Comparison of ENCODE assay signal across 12 cellular contexts in the genomic region with DNA sequence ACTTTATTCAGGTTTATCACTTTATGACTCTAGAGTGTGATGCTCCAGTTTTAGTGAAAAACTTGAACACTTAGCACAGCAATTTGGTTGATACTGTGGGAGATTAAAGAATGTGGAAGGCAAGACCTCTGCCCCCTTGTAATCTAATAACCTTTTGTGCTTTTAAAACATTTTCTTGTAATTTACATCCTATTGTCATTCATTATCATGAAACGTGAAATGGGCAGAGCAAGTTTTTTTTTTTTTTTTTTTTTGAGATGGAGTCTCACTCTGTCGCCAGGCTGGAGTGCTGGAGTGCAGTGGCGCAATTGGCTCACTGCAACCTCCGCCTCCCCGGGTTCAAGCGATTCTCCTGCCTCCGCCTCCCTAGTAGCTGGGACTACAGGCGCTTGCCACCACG. TPM values are rescaled to one million over a fixed set of nuclear protein-coding genes. Genes with fewer than 3 reads are reported as not detected.
DNase-seq lines count a peak whose midpoint lies in the region; ATAC-seq and TF ChIP-seq lines count a peak whose summit lies in the region.
"Had no signal": no experiment of that assay in that cellular context is flagged by ENCODE, and none has a peak within 500 bp of the region (broad histone marks: within the 10 kb centered on the region; RNA-seq: fewer than 3 reads in every experiment).

No MANE protein-coding gene starts in this region.

- POLR2A ChIA-PET in activated CD4-positive, alpha-beta memory T cell treated with anti-CD3 and anti-CD28 coated beads, Interleukin-2, amount 10 ng/mL, durations not matched to agents 7 days and 5 days (lab: Charles Lee), result interaction anchor here (3.3 kb wide), 1 partner anchor 49 kb away, joined by 7 read pairs; no protein-coding TSS in a partner anchor

- no peaks in the 10 kb centered on the region for H3K27me3 ChIP-seq in hepatocyte
- H3K27me3 ChIP-seq: Peyer's patch, sigmoid colon had no signal

- peak overlapping the region; percentile 50 for H3K4me3 ChIP-seq in hepatocyte

- peak; percentile 29 for DNase-seq in activated CD8-positive, alpha-beta memory T cell treated with anti-CD3 and anti-CD28 coated beads, Interleukin-2, amount 10 ng/mL, durations not matched to agents 7 days and 5 days
- no peak for DNase-seq in activated CD8-positive, alpha-beta memory T cell treated with anti-CD3 and anti-CD28 coated beads, Interleukin-2, amount 50 U/mL, for 4 hours
- no peak for DNase-seq in activated CD4-positive, alpha-beta memory T cell treated with anti-CD3 and anti-CD28 coated beads, Interleukin-2, amount 10 ng/mL, durations not matched to agents 7 days and 5 days
- no peak for DNase-seq in hepatocyte (ENCODE audit: low spot score)
- DNase-seq in stimulated activated naive CD8-positive, alpha-beta T cell treated with anti-CD3 and anti-CD28 coated beads, Interleukin-15, amount 100 ng/mL, for 72 hours, result no peak
- no peak for DNase-seq in NCI-H2171 treated with DMSO at 0.1 percent for 48 hours (lab: John Stamatoyannopoulos, UW)
- DNase-seq: AML-193, cerebellar nuclear complex, Peyer's patch, sigmoid colon had no signal

- no peaks in the 10 kb centered on the region for H3K9me2 ChIP-seq in hepatocyte (replicated peaks; ENCODE audit: insufficient read depth)

- peaks cover 18% of the 10 kb centered on the region for H3K4me1 ChIP-seq in hepatocyte (ENCODE audit: insufficient read depth)

- WGBS in hepatocyte (ENCODE audit: low lambda C conversion rate, missing lambda C conversion rate), result 90% methylated on average over 9 of the region's 9 CpGs

- no peaks in the 10 kb centered on the region for H3K9me3 ChIP-seq in hepatocyte (ENCODE audit: low read depth)
- H3K9me3 ChIP-seq: Peyer's patch, sigmoid colon had no signal

- ATAC-seq in activated CD8-positive, alpha-beta memory T cell treated with anti-CD3 and anti-CD28 coated beads, Interleukin-2, amount 10 ng/mL, durations not matched to agents 7 days and 5 days, result no peak
- no peak for ATAC-seq in stimulated activated naive CD8-positive, alpha-beta T cell treated with anti-CD3 and anti-CD28 coated beads, Interleukin-15, amount 100 ng/mL, for 72 hours
- no peak for ATAC-seq in GM21390 (IDR thresholded peaks at IDR 0.05; ENCODE audit: unreplicated experiment)
- no peak for ATAC-seq in HG02981 (IDR thresholded peaks at IDR 0.05; ENCODE audit: unreplicated experiment)

- no peak overlapping the region for H3K27ac ChIP-seq in hepatocyte

- no peaks in the 10 kb centered on the region for H3K36me3 ChIP-seq in hepatocyte (replicated peaks; ENCODE audit: insufficient read depth, low read depth)
- H3K36me3 ChIP-seq: Peyer's patch, sigmoid colon had no signal

- peaks cover 62% of the 10 kb centered on the region for H3K79me2 ChIP-seq in hepatocyte

- peak overlapping the region; percentile 100 for H3K4me3 Mint-ChIP-seq in activated CD8-positive, alpha-beta memory T cell treated with anti-CD3 and anti-CD28 coated beads, Interleukin-2, amount 10 ng/mL, durations not matched to agents 7 days and 5 days
- H3K4me3 Mint-ChIP-seq in activated CD4-positive, alpha-beta memory T cell treated with anti-CD3 and anti-CD28 coated beads, Interleukin-2, amount 10 ng/mL, durations not matched to agents 7 days and 5 days, result peak overlapping the region; percentile 98
- peak overlapping the region; percentile 94 to 99 for H3K4me3 Mint-ChIP-seq in stimulated activated naive CD8-positive, alpha-beta T cell treated with anti-CD3 and anti-CD28 coated beads, Interleukin-15, amount 100 ng/mL, for 72 hours

- H3K9me3 Mint-ChIP-seq in activated CD8-positive, alpha-beta memory T cell treated with anti-CD3 and anti-CD28 coated beads, Interleukin-2, amount 10 ng/mL, durations not matched to agents 7 days and 5 days (ENCODE audit: low read depth), result no peaks in the 10 kb centered on the region
- no peaks in the 10 kb centered on the region for H3K9me3 Mint-ChIP-seq in activated CD4-positive, alpha-beta memory T cell treated with anti-CD3 and anti-CD28 coated beads, Interleukin-2, amount 10 ng/mL, durations not matched to agents 7 days and 5 days
- no peaks in the 10 kb centered on the region for H3K9me3 Mint-ChIP-seq in stimulated activated naive CD8-positive, alpha-beta T cell treated with anti-CD3 and anti-CD28 coated beads, Interleukin-15, amount 100 ng/mL, for 72 hours

- TF ChIP-seq CTCF in hepatocyte (IDR thresholded peaks at IDR 0.05; ENCODE audit: poor library complexity), result no peak

- H3K36me3 Mint-ChIP-seq in activated CD8-positive, alpha-beta memory T cell treated with anti-CD3 and anti-CD28 coated beads, Interleukin-2, amount 10 ng/mL, durations not matched to agents 7 days and 5 days, result peaks cover 24% of the 10 kb centered on the region
- H3K36me3 Mint-ChIP-seq in activated CD4-positive, alpha-beta memory T cell treated with anti-CD3 and anti-CD28 coated beads, Interleukin-2, amount 10 ng/mL, durations not matched to agents 7 days and 5 days (ENCODE audit: low read depth), result peaks cover 29% of the 10 kb centered on the region

- no peaks in the 10 kb centered on the region for H3K27me3 Mint-ChIP-seq in activated CD8-positive, alpha-beta memory T cell treated with anti-CD3 and anti-CD28 coated beads, Interleukin-2, amount 10 ng/mL, durations not matched to agents 7 days and 5 days
- no peaks in the 10 kb centered on the region for H3K27me3 Mint-ChIP-seq in activated CD4-positive, alpha-beta memory T cell treated with anti-CD3 and anti-CD28 coated beads, Interleukin-2, amount 10 ng/mL, durations not matched to agents 7 days and 5 days
- H3K27me3 Mint-ChIP-seq in stimulated activated naive CD8-positive, alpha-beta T cell treated with anti-CD3 and anti-CD28 coated beads, Interleukin-15, amount 100 ng/mL, for 72 hours, result no peaks in the 10 kb centered on the region

- H3K4me2 ChIP-seq in hepatocyte, result peak overlapping the region; percentile 90

- peaks cover 46% of the 10 kb centered on the region for H3K4me1 Mint-ChIP-seq in activated CD8-positive, alpha-beta memory T cell treated with anti-CD3 and anti-CD28 coated beads, Interleukin-2, amount 10 ng/mL, durations not matched to agents 7 days and 5 days
- H3K4me1 Mint-ChIP-seq in activated CD4-positive, alpha-beta memory T cell treated with anti-CD3 and anti-CD28 coated beads, Interleukin-2, amount 10 ng/mL, durations not matched to agents 7 days and 5 days, result peaks cover 49% of the 10 kb centered on the region
- H3K4me1 Mint-ChIP-seq in stimulated activated naive CD8-positive, alpha-beta T cell treated with anti-CD3 and anti-CD28 coated beads, Interleukin-15, amount 100 ng/mL, for 72 hours, result peaks cover 64% of the 10 kb centered on the region

- H4K20me1 ChIP-seq in hepatocyte (ENCODE audit: insufficient read depth, poor library complexity, severe bottlenecking), result peaks cover 62% of the 10 kb centered on the region

- peak overlapping the region; percentile 99 for H3K27ac Mint-ChIP-seq in activated CD8-positive, alpha-beta memory T cell treated with anti-CD3 and anti-CD28 coated beads, Interleukin-2, amount 10 ng/mL, durations not matched to agents 7 days and 5 days
- H3K27ac Mint-ChIP-seq in activated CD4-positive, alpha-beta memory T cell treated with anti-CD3 and anti-CD28 coated beads, Interleukin-2, amount 10 ng/mL, durations not matched to agents 7 days and 5 days, result peak overlapping the region; percentile 99
- H3K27ac Mint-ChIP-seq in stimulated activated naive CD8-positive, alpha-beta T cell treated with anti-CD3 and anti-CD28 coated beads, Interleukin-15, amount 100 ng/mL, for 72 hours, result peak overlapping the region; percentile 56 to 63

- CTCF ChIA-PET in activated CD8-positive, alpha-beta memory T cell treated with anti-CD3 and anti-CD28 coated beads, Interleukin-2, amount 10 ng/mL, durations not matched to agents 7 days and 5 days (lab: Charles Lee), result interaction anchor here (0.7 to 1.1 kb wide), 3 partner anchors 10 to 49 kb away, joined by 3 to 4 read pairs (median 3); no protein-coding TSS in a partner anchor
- CTCF ChIA-PET in activated CD4-positive, alpha-beta memory T cell treated with anti-CD3 and anti-CD28 coated beads, Interleukin-2, amount 10 ng/mL, durations not matched to agents 7 days and 5 days (lab: Charles Lee), result interaction anchor here (0.9 to 1.2 kb wide), 2 partner anchors 10 to 25 kb away, joined by 3 read pairs; no protein-coding TSS in a partner anchor

- no peak overlapping the region for H2AFZ ChIP-seq in hepatocyte

RNA-seq across cellular contexts. Expression of a gene that starts 1.8 kb away (rescaled TPM):
- total RNA-seq in activated CD8-positive, alpha-beta memory T cell treated with anti-CD3 and anti-CD28 coated beads, Interleukin-2, amount 10 ng/mL, durations not matched to agents 7 days and 5 days, result 100 to 1,000 TPM in 1 of 2 experiments, 10 to 100 TPM in 1; 83.4 to 112 TPM
- 100 to 1,000 TPM; 127 to 130 TPM for total RNA-seq in activated CD4-positive, alpha-beta memory T cell treated with anti-CD3 and anti-CD28 coated beads, Interleukin-2, amount 10 ng/mL, durations not matched to agents 7 days and 5 days
- total RNA-seq in hepatocyte, result 62.1 and 65.3 TPM in 2 replicates
- polyA plus RNA-seq in hepatocyte, result 77.5 and 86.3 TPM in 2 replicates

RNA-seq across cellular contexts. Expression of a gene that starts 39.6 kb away (rescaled TPM):
- total RNA-seq in activated CD8-positive, alpha-beta memory T cell treated with anti-CD3 and anti-CD28 coated beads, Interleukin-2, amount 10 ng/mL, durations not matched to agents 7 days and 5 days, result 1 to 10 TPM; 1.9 to 2.5 TPM
- total RNA-seq in activated CD4-positive, alpha-beta memory T cell treated with anti-CD3 and anti-CD28 coated beads, Interleukin-2, amount 10 ng/mL, durations not matched to agents 7 days and 5 days, result 1 to 10 TPM; 1.0 to 1.8 TPM
- 13.4 and 19.6 TPM in 2 replicates for total RNA-seq in hepatocyte
- polyA plus RNA-seq in hepatocyte, result 3.0 and 3.3 TPM in 2 replicates
- total RNA-seq: sigmoid colon had no signal

RNA-seq across cellular contexts. Expression of a gene that starts 46.2 kb away (rescaled TPM):
- total RNA-seq in activated CD8-positive, alpha-beta memory T cell treated with anti-CD3 and anti-CD28 coated beads, Interleukin-2, amount 10 ng/mL, durations not matched to agents 7 days and 5 days, result 10 to 100 TPM; 51.7 to 61.1 TPM
- total RNA-seq in activated CD4-positive, alpha-beta memory T cell treated with anti-CD3 and anti-CD28 coated beads, Interleukin-2, amount 10 ng/mL, durations not matched to agents 7 days and 5 days, result 10 to 100 TPM; 48.1 TPM
- not detected in 2 replicates for total RNA-seq in hepatocyte
- polyA plus RNA-seq in hepatocyte, result 0.30 TPM in 1 of 2 replicates, not detected in the other

RNA-seq across cellular contexts. Expression of a gene that starts 49.9 kb away (rescaled TPM):
- total RNA-seq in activated CD8-positive, alpha-beta memory T cell treated with anti-CD3 and anti-CD28 coated beads, Interleukin-2, amount 10 ng/mL, durations not matched to agents 7 days and 5 days, result 100 to 1,000 TPM; 149 to 195 TPM
- total RNA-seq in activated CD4-positive, alpha-beta memory T cell treated with anti-CD3 and anti-CD28 coated beads, Interleukin-2, amount 10 ng/mL, durations not matched to agents 7 days and 5 days, result 100 to 1,000 TPM; 168 to 193 TPM
- 346 and 355 TPM in 2 replicates for total RNA-seq in hepatocyte
- polyA plus RNA-seq in hepatocyte, result 176 and 183 TPM in 2 replicates

RNA-seq across cellular contexts. Expression of a gene that starts 51.4 kb away (rescaled TPM):
- 10 to 100 TPM in 1 of 2 experiments, 1 to 10 TPM in 1; 6.3 to 10.9 TPM for total RNA-seq in activated CD8-positive, alpha-beta memory T cell treated with anti-CD3 and anti-CD28 coated beads, Interleukin-2, amount 10 ng/mL, durations not matched to agents 7 days and 5 days
- total RNA-seq in activated CD4-positive, alpha-beta memory T cell treated with anti-CD3 and anti-CD28 coated beads, Interleukin-2, amount 10 ng/mL, durations not matched to agents 7 days and 5 days, result 1 to 10 TPM; 5.5 TPM
- 0.63 and 0.68 TPM in 2 replicates for total RNA-seq in hepatocyte
- polyA plus RNA-seq in hepatocyte, result 0.10 TPM in 1 of 2 replicates, not detected in the other

Comparison
In these comparisons a context has a peak if more than half of its experiments do, and no peak if none do; other contexts are left out.
1. RNA of a gene that starts 46.2 kb away (total RNA-seq): 51.7 to 61.1 TPM in activated CD8-positive, alpha-beta memory T cell treated with anti-CD3 and anti-CD28 coated beads, Interleukin-2, amount 10 ng/mL, durations not matched to agents 7 days and 5 days and 48.1 TPM in activated CD4-positive, alpha-beta memory T cell treated with anti-CD3 and anti-CD28 coated beads, Interleukin-2, amount 10 ng/mL, durations not matched to agents 7 days and 5 days; not detected in hepatocyte; every median in the first group is over 10 times any median in the second.
2. Peak in every context shown above with its lines, with median percentiles within 50 percentile points of each other: H3K27ac Mint-ChIP-seq and H3K4me3 Mint-ChIP-seq.